In the genomic region with DNA sequence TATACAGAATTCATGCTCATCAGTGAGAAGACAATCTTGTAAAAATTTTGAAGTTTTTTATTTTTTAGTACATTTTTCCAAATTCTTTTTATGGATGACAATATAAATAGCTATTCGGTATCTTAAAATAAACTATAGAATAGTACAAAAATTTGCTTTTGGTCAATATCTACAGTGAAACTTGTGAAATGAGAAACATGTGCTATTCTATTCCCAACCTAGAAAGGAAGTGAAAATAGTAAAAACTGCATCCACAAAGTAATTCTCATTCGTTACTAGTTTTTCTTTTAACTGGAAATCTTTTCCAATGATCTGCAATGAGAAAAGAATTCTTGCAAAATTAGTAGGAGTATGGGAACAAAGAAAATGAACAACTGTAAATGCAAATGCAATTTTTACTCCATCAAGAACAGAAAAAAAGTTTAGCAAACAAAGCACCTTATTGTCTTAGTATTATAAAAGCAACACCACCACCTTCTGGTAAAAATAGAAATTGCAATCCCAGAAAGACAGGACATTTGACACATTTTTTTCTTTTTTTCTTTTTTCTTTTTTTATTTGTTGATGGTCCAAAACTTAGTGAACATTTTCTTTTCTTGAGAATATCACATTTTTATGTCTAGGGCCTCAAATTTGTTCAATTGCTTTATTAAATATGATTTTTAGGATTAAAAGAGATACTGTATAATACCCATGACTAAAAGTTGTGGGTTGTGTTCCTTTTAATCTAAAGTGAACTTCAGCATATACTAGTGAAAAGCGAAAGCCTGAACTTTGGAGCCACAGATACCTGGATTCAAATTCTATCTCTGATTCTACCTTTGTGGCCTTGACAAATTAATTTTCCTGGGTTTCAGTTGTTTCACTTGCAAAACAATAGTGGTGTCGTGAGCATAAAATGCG, we compare ENCODE assay signal across 1 cellular context.
TF ChIP-seq lines count a peak whose summit lies in the region.

No MANE protein-coding gene starts in this region.

TF ChIP-seq in WTC11, 78 proteins besides CTCF, POLR2A, EP300 and RAD21 (continued from another document):
- TF ChIP-seq, protein P1, sequence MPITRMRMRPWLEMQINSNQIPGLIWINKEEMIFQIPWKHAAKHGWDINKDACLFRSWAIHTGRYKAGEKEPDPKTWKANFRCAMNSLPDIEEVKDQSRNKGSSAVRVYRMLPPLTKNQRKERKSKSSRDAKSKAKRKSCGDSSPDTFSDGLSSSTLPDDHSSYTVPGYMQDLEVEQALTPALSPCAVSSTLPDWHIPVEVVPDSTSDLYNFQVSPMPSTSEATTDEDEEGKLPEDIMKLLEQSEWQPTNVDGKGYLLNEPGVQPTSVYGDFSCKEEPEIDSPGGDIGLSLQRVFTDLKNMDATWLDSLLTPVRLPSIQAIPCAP (CRISPR knock-in tag; IDR thresholded peaks at IDR 0.05), result no peak
- TF ChIP-seq, protein P2, sequence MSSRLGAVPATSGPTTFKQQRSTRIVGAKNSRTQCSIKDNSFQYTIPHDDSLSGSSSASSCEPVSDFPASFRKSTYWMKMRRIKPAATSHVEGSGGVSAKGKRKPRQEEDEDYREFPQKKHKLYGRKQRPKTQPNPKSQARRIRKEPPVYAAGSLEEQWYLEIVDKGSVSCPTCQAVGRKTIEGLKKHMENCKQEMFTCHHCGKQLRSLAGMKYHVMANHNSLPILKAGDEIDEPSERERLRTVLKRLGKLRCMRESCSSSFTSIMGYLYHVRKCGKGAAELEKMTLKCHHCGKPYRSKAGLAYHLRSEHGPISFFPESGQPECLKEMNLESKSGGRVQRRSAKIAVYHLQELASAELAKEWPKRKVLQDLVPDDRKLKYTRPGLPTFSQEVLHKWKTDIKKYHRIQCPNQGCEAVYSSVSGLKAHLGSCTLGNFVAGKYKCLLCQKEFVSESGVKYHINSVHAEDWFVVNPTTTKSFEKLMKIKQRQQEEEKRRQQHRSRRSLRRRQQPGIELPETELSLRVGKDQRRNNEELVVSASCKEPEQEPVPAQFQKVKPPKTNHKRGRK (CRISPR knock-in tag; IDR thresholded peaks at IDR 0.05; ENCODE audit: borderline replicate concordance), result no peak
- TF ChIP-seq PRRX2 (CRISPR knock-in tag; IDR thresholded peaks at IDR 0.05) (no peak), MYBL2 (CRISPR knock-in tag; IDR thresholded peaks at IDR 0.05) (no peak), ZNF423 (CRISPR knock-in tag; IDR thresholded peaks at IDR 0.05) (no peak), NR3C1 (CRISPR knock-in tag; conservative IDR thresholded peaks at IDR 0.05; ENCODE audit: low read depth) (no peak), ZNF219 (CRISPR knock-in tag; IDR thresholded peaks at IDR 0.05; ENCODE audit: borderline replicate concordance) (no peak), NR1H2 (CRISPR knock-in tag; IDR thresholded peaks at IDR 0.05) (no peak)
- TF ChIP-seq, protein P3, sequence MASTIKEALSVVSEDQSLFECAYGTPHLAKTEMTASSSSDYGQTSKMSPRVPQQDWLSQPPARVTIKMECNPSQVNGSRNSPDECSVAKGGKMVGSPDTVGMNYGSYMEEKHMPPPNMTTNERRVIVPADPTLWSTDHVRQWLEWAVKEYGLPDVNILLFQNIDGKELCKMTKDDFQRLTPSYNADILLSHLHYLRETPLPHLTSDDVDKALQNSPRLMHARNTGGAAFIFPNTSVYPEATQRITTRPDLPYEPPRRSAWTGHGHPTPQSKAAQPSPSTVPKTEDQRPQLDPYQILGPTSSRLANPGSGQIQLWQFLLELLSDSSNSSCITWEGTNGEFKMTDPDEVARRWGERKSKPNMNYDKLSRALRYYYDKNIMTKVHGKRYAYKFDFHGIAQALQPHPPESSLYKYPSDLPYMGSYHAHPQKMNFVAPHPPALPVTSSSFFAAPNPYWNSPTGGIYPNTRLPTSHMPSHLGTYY (CRISPR knock-in tag; IDR thresholded peaks at IDR 0.05), result no peak
